1 cellular context compared by ENCODE assay signal in the genomic region with DNA sequence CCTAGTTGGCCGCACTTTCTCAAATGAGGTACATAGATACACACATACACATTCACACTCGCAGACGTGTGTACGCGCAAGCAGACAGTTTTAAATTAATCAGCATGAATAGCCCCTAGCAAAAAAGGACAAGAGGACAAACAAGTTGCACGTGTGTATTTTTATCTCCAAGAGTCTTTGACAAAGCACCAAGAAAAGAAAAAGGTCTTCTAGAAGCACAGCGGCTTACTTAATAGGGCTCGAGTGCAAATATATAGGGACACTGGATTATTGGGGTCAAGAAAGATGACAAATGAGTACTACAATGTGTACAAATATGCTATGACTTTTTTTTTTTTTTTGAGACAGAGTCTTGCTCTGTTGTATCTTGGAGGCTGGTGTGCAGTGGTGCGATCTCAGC.
TF ChIP-seq lines count a peak whose summit lies in the region.

No MANE protein-coding gene starts in this region.

TF ChIP-seq in K562, 482 proteins besides CTCF, POLR2A, EP300 and RAD21:
- TF ChIP-seq, protein P1, sequence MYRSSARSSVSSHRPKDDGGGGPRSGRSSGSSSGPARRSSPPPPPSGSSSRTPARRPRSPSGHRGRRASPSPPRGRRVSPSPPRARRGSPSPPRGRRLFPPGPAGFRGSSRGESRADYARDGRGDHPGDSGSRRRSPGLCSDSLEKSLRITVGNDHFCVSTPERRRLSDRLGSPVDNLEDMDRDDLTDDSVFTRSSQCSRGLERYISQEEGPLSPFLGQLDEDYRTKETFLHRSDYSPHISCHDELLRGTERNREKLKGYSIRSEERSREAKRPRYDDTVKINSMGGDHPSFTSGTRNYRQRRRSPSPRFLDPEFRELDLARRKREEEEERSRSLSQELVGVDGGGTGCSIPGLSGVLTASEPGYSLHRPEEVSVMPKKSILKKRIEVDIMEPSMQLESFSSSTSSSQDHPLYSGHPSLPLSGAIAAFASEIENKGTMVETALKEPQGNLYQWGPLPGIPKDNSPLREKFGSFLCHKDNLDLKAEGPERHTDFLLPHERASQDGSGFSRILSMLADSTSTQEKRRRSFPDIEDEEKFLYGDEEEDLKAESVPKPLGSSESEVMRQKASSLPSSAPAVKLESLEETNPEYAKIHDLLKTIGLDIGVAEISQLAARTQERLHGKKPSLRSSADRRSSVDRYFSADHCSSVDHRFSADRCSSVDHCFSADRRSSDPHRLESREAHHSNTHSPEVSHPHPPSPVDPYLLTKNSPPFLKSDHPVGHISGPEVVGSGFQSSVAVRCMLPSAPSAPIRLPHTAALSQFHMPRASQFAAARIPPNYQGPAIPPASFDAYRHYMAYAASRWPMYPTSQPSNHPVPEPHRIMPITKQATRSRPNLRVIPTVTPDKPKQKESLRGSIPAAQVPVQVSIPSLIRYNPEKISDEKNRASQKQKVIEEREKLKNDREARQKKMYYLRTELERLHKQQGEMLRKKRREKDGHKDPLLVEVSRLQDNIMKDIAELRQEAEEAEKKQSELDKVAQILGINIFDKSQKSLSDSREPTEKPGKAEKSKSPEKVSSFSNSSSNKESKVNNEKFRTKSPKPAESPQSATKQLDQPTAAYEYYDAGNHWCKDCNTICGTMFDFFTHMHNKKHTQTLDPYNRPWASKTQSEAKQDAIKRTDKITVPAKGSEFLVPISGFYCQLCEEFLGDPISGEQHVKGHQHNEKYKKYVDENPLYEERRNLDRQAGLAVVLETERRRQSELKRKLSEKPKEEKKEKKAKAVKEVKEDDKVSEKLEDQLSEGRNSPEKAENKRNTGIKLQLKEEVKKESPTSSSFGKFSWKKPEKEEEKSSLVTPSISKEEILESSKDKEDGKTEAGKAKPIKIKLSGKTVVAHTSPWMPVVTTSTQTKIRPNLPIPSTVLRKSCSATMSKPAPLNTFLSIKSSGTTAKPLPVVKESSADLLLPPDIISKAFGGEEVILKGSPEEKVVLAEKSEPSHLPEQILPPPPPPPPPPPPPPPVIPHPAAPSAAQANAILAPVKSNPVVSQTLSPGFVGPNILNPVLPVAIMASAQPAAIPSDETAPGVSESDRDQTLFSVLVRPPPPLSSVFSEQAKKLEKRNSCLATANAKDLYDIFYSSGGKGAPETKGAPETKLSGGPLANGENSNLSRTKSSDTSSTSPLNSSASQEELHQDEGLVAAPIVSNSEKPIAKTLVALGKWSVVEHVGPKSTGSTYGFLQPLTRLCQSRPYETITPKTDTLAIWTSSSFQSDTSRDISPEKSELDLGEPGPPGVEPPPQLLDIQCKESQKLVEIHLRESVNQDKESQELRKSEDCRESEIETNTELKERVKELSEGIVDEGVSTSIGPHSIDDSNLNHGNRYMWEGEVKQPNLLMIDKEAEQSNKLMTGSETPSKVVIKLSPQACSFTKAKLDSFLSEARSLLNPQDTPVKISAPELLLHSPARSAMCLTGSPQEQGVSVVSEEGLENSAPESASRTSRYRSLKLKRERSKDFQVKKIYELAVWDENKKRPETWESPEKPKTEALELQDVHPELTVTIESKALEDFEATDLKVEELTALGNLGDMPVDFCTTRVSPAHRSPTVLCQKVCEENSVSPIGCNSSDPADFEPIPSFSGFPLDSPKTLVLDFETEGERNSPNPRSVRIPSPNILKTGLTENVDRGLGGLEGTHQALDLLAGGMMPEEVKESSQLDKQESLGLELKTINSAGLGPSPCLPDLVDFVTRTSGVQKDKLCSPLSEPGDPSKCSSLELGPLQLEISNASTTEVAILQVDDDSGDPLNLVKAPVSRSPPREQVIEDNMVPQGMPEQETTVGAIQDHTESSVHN (IDR thresholded peaks at IDR 0.05; ENCODE audit: borderline replicate concordance in 1 of 2, low read depth in 1 of 2) = no peak
- TF ChIP-seq, protein P2, sequence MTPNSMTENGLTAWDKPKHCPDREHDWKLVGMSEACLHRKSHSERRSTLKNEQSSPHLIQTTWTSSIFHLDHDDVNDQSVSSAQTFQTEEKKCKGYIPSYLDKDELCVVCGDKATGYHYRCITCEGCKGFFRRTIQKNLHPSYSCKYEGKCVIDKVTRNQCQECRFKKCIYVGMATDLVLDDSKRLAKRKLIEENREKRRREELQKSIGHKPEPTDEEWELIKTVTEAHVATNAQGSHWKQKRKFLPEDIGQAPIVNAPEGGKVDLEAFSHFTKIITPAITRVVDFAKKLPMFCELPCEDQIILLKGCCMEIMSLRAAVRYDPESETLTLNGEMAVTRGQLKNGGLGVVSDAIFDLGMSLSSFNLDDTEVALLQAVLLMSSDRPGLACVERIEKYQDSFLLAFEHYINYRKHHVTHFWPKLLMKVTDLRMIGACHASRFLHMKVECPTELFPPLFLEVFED (CRISPR knock-in tag; conservative IDR thresholded peaks at IDR 0.05) = no peak
- no peak for TF ChIP-seq ZNF175 (CRISPR knock-in tag; IDR thresholded peaks at IDR 0.05; ENCODE audit: low read depth)
